Comparison of ENCODE assay signal across 8 cellular contexts in the genomic region with DNA sequence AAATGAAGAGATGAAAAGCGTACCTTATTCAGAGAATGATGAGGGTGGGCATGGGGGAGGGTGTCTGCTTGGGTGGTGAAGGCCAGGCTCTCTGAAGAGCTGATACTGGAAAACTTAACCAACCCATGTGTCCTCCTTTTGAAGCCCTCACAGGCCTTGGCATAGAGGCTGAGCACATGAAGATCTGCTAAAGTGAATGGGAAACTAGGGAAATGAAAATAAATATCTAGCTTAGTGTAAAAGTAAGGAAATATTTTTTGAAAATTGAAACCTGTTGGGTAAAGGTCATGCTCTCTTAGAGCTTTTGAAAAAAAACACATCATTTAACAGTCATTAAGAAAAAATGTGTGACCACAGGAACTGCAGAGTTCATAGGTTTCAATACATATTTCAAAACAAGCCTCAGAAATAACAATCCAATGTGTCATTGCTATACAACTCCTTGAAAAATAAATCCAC. TPM values are rescaled to one million over a fixed set of nuclear protein-coding genes. Genes with fewer than 3 reads are reported as not detected.
A peak's percentile ranks its signal among the peaks of the same experiment; 100 is the strongest.
DNase-seq lines count a peak whose midpoint lies in the region; ATAC-seq, FAIRE-seq and TF ChIP-seq lines count a peak whose summit lies in the region.

No MANE protein-coding gene starts in this region.

- H3K27ac ChIP-seq in upper lobe of right lung (no peak overlapping the region), aorta (ENCODE audit: low read depth in 1 of 2, low read length in 2 of 2) (no peak overlapping the region)

- no peak overlapping the region for H3K27ac Mint-ChIP-seq in activated naive CD4-positive, alpha-beta T cell treated with anti-CD3 and anti-CD28 coated beads for 36 hours

- H3K27me3 ChIP-seq in upper lobe of right lung (no peaks in the 10 kb centered on the region), aorta (ENCODE audit: control insufficient read depth in 1 of 2, insufficient read depth in 2 of 2, low read length in 1 of 2) (no peaks in the 10 kb centered on the region)

- CTCF ChIA-PET in activated naive CD4-positive, alpha-beta T cell treated with anti-CD3 and anti-CD28 coated beads for 36 hours (lab: Charles Lee), result no interaction called here

- FAIRE-seq in HTR-8/SVneo (lab: Jason Lieb, UNC), result no peak

- no peak for TF ChIP-seq CTCF in upper lobe of right lung (IDR thresholded peaks at IDR 0.05)

- H3K36me3 ChIP-seq in upper lobe of right lung (no peaks in the 10 kb centered on the region), aorta (ENCODE audit: control insufficient read depth in 1 of 2, insufficient read depth in 2 of 2, low read length in 1 of 2) (no peaks in the 10 kb centered on the region)

- DNase-seq in COLO829 (ENCODE audit: low spot score), result peak; percentile 48
- peak; percentile 76 for DNase-seq in HTR-8/SVneo (ENCODE audit: insufficient read length, low spot score)
- peak; percentile 98 for DNase-seq in fibroblast of peridontal ligament (ENCODE audit: extremely low read depth)
- DNase-seq in upper lobe of right lung, result no peak
- DNase-seq in aorta, result no peak
- DNase-seq in Right ventricle myocardium superior, result no peak
- DNase-seq in activated naive CD4-positive, alpha-beta T cell treated with anti-CD3 and anti-CD28 coated beads for 36 hours, result no peak

- H3K9me3 ChIP-seq in upper lobe of right lung, result no peaks in the 10 kb centered on the region
- H3K9me3 ChIP-seq in aorta (ENCODE audit: control insufficient read depth, low read length), result no peaks in the 10 kb centered on the region

- H3K9me3 Mint-ChIP-seq in activated naive CD4-positive, alpha-beta T cell treated with anti-CD3 and anti-CD28 coated beads for 36 hours, result no peaks in the 10 kb centered on the region

- 100% methylated on average over 1 of the region's 1 CpG for WGBS in aorta, 2 donors

- ATAC-seq in GM21515 (IDR thresholded peaks at IDR 0.05; ENCODE audit: unreplicated experiment) (peak; percentile 86), upper lobe of right lung (no peak), aorta (ENCODE audit: low FRiP score) (no peak), Right ventricle myocardium superior (ENCODE audit: poor library complexity) (no peak)

- peaks cover 4% of the 10 kb centered on the region for H3K27me3 Mint-ChIP-seq in activated naive CD4-positive, alpha-beta T cell treated with anti-CD3 and anti-CD28 coated beads for 36 hours (ENCODE audit: low read depth)

- intact Hi-C loops in upper lobe of right lung (cut with DNase I), result no loop called here
- intact Hi-C loops in aorta (cut with DNase I), result no loop called here
- intact Hi-C loops in Right ventricle myocardium superior (cut with DNase I), result no loop called here
- intact Hi-C loops in activated naive CD4-positive, alpha-beta T cell treated with anti-CD3 and anti-CD28 coated beads for 36 hours (cut with micrococcal nuclease), result no loop called here

- H3K4me1 ChIP-seq in upper lobe of right lung (no peaks in the 10 kb centered on the region), aorta (ENCODE audit: control insufficient read depth in 1 of 2, insufficient read depth in 2 of 2, low read length in 2 of 2) (no peaks in the 10 kb centered on the region)

- H3K4me3 Mint-ChIP-seq in activated naive CD4-positive, alpha-beta T cell treated with anti-CD3 and anti-CD28 coated beads for 36 hours, result no peak overlapping the region

- H3K4me3 ChIP-seq in upper lobe of right lung (no peak overlapping the region), aorta (ENCODE audit: low read length in 2 of 2) (no peak overlapping the region)

- peaks cover 5% of the 10 kb centered on the region for H3K4me1 Mint-ChIP-seq in activated naive CD4-positive, alpha-beta T cell treated with anti-CD3 and anti-CD28 coated beads for 36 hours (ENCODE audit: low read depth)

- H3K36me3 Mint-ChIP-seq in activated naive CD4-positive, alpha-beta T cell treated with anti-CD3 and anti-CD28 coated beads for 36 hours (ENCODE audit: low read depth), result no peaks in the 10 kb centered on the region

RNA-seq across cellular contexts. Expression of a gene that starts 40.5 kb away (rescaled TPM):
- total RNA-seq in upper lobe of right lung (5.3 TPM), aorta (10 to 100 TPM in 1 of 2 donors, 1 to 10 TPM in 1; 3.5 to 14.1 TPM), Right ventricle myocardium superior (13.8 TPM)
- polyA plus RNA-seq in aorta, result 1 to 10 TPM in 1 of 2 donors, under 1 TPM in 1; 0.18 to 6.1 TPM
- 1 to 10 TPM; 2.8 to 4.0 TPM for total RNA-seq in activated naive CD4-positive, alpha-beta T cell treated with anti-CD3 and anti-CD28 coated beads for 36 hours

Comparison
In these comparisons a context has a peak if more than half of its experiments do, and no peak if none do; other contexts are left out.
1. DNase-seq: peak in COLO829 (single experiment), HTR-8/SVneo (single experiment) and fibroblast of peridontal ligament (single experiment); none in upper lobe of right lung (single experiment), aorta (0 of 2), Right ventricle myocardium superior (single experiment) and activated naive CD4-positive, alpha-beta T cell treated with anti-CD3 and anti-CD28 coated beads for 36 hours (single experiment).